8 cellular contexts compared by ENCODE assay signal in the genomic region with DNA sequence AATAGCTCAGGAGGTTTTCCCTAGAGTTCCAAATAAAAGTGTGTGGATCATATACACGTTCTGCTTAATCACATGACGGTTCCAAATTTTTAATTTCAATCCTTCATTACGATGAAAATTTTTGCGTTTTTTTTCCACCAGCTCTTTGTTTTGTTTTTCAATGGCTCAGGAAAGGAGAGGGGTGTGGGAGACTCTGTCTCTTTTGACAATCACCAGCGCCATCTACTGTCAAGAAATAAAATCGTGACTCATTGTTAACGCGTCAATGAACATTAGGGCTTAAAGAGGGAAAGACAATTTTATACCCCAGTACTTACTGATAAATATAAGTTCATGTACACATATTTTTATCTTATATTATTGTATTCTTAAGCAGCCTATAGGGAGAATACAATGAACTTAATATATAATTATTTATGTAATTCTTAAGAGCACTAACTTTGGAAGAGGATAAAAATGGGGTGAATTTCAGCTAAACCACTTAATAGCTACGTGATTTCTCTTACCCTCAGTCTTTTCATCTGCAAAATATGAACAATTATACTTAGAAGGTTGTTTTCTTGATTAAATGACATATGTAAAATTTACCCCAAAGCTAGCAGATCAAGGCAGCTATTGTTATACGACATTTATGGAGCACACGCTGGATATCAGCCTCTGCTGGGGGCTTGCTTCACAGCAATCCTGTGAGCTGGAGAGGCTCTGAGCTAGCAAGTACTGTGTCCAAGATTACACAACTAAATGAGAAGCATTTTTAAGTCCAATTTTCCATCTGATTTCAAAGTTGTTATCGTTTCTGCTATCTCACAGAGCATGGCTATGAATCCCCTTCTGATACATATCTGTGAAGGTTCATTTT. TPM values are rescaled to one million over a fixed set of nuclear protein-coding genes. Genes with fewer than 3 reads are reported as not detected.
DNase-seq lines count a peak whose midpoint lies in the region; ATAC-seq and TF ChIP-seq lines count a peak whose summit lies in the region.

No MANE protein-coding gene starts in this region.

- H3K9me3 Mint-ChIP-seq in Calu3 (ENCODE audit: low read depth, unreplicated experiment), result no peaks in the 10 kb centered on the region

- no peak overlapping the region for H3K4me3 ChIP-seq in heart right ventricle

- peaks cover 26% of the 10 kb centered on the region for H3K4me1 Mint-ChIP-seq in Calu3 (ENCODE audit: low read depth, unreplicated experiment)

- DNase-seq in Calu3 (peak; percentile 47), H4 (ENCODE audit: low spot score) (peak; percentile 11), NCI-H2196 treated with DMSO at 0.1 percent for 48 hours (lab: John Stamatoyannopoulos, UW; ENCODE audit: unreplicated experiment) (peak; percentile 38), heart right ventricle (peak in 1 of 2 donors; percentile 65), retina (peak; percentile 81), 8988T (no peak)
- DNase-seq in activated gamma-delta T cell treated with anti-CD3 and anti-CD28 coated beads, Interleukin-2, amount 50 U/mL, for 16 hours (ENCODE audit: low read depth), result peak; percentile 12
- no peak for DNase-seq in activated effector memory CD4-positive, alpha-beta T cell treated with anti-CD3 and anti-CD28 coated beads, Interleukin-2, amount 50 U/mL, for 16 hours

- no TSS peak for BruUV-seq in Calu3 (replicated peaks; lab: Mats Ljungman, UMichigan)

- H3K36me3 ChIP-seq in heart right ventricle, result no peaks in the 10 kb centered on the region

- no peak overlapping the region for H3K27ac Mint-ChIP-seq in Calu3 (ENCODE audit: unreplicated experiment)

- intact Hi-C loops in Calu3 (cut with micrococcal nuclease; ENCODE audit: unreplicated experiment), result loop anchor here (1.0 to 5.0 kb wide), 5 partner anchors 45 to 481 kb away; partner anchors contain the start of gene CDC42EP3
- intact Hi-C loops in heart right ventricle (cut with DNase I), result loop anchor here (1.0 to 10.0 kb wide), 12 partner anchors 45 to 485 kb away; partner anchors contain the start of gene CDC42EP3 (in 3 of the 10)

- TF ChIP-seq CTCF in Calu3 (IDR thresholded peaks at IDR 0.05; ENCODE audit: unreplicated experiment), result peak; percentile 60
- peak; percentile 71 to 88 (median 79) for TF ChIP-seq CTCF in heart right ventricle (IDR thresholded peaks at IDR 0.05)

- H3K4me3 Mint-ChIP-seq in Calu3 (ENCODE audit: low read depth, unreplicated experiment), result no peak overlapping the region

- peak in 7 of 8 donors; percentile 39 to 77 (median 51) for ATAC-seq in heart right ventricle

- peaks cover 4 to 46% (median 41%) of the 10 kb centered on the region in 9 donors for H3K4me1 ChIP-seq in heart right ventricle

- H3K27ac ChIP-seq in heart right ventricle, result peak overlapping the region in 1 of 10 donors; percentile 29

- H3K27me3 Mint-ChIP-seq in Calu3 (ENCODE audit: unreplicated experiment), result no peaks in the 10 kb centered on the region

- H3K27me3 ChIP-seq in heart right ventricle, result peaks cover 0 to 15% (median 0%) of the 10 kb centered on the region in 7 donors

- CTCF ChIA-PET in Calu3 (lab: Charles Lee), result interaction anchor here (0.5 to 2.2 kb wide), 19 partner anchors 9 to 695 kb away, joined by 3 to 67 read pairs (median 5); partner anchors contain the start of gene RMDN2

- H3K36me3 Mint-ChIP-seq in Calu3 (ENCODE audit: insufficient read depth, unreplicated experiment), result no peaks in the 10 kb centered on the region

- H3K9me3 ChIP-seq in heart right ventricle, result no peaks in the 10 kb centered on the region

- WGBS in heart right ventricle, 2 donors, result 28 to 29% methylated on average over 12 of the region's 12 CpGs

RNA-seq across cellular contexts. Expression of gene RMDN2, which starts 47.4 kb away (rescaled TPM):
- 4.7 and 5.8 TPM in 2 replicates for total RNA-seq in Calu3 (2022)
- total RNA-seq in H4 (2014; rRNA removed; shearing (Covaris generic)), result 1.7 and 2.4 TPM in 2 replicates
- total RNA-seq in heart right ventricle, result 1 to 10 TPM; 4.1 to 8.5 (median 5.2) TPM
- polyA plus RNA-seq in heart right ventricle, result 1 to 10 TPM; 2.5 to 4.4 TPM

Comparison
In these comparisons a context has a peak if more than half of its experiments do, and no peak if none do; other contexts are left out.
1. DNase-seq: peak in Calu3 (single experiment), H4 (single experiment), NCI-H2196 treated with DMSO at 0.1 percent for 48 hours (single experiment), activated gamma-delta T cell treated with anti-CD3 and anti-CD28 coated beads, Interleukin-2, amount 50 U/mL, for 16 hours (single experiment) and retina (single experiment); none in activated effector memory CD4-positive, alpha-beta T cell treated with anti-CD3 and anti-CD28 coated beads, Interleukin-2, amount 50 U/mL, for 16 hours (single experiment) and 8988T (single experiment).